Comparison of ENCODE assay signal across 12 cellular contexts in genomic region chr5:141778211-141778610, GRCh38.
DNase-seq lines count a peak whose midpoint lies in the region; ATAC-seq, FAIRE-seq and TF ChIP-seq lines count a peak whose summit lies in the region.
"Had no signal": no experiment of that assay in that cellular context is flagged by ENCODE, and none has a peak within 500 bp of the region (broad histone marks: within the 10 kb centered on the region; RNA-seq: fewer than 3 reads in every experiment).

No MANE protein-coding gene starts in this region.

- H3K9me1 ChIP-seq in K562 (ENCODE audit: control insufficient read depth, insufficient read depth, low read length) = no peaks in the 10 kb centered on the region

- TF ChIP-seq EP300 in K562 (IDR thresholded peaks at IDR 0.05; ENCODE audit: low read length) = no peak

- H3K27ac ChIP-seq in BLaER1 (peak overlapping the region; percentile 71; the same call in 1 of the 2 replicates), K562 (ENCODE audit: extremely low read depth, low read depth, low read length) (no peak overlapping the region), mesodermal cell (ENCODE audit: low read depth, low read length, severe bottlenecking) (peak overlapping the region; percentile 8)

- H3K27ac Mint-ChIP-seq in natural killer cell = no peak overlapping the region
- no peak overlapping the region for H3K27ac Mint-ChIP-seq in activated T-helper 1 cell treated with anti-CD3 and anti-CD28 coated beads, Interleukin-12 subunit alpha, Interleukin-12 subunit beta, Interleukin-2, Interleukin-4 antibody, amounts not matched to agents 30 ng/mL and 10 ng/mL and 1 ng/mL, durations not matched to agents 14 hours and 24 hours and 36 hours
- H3K27ac Mint-ChIP-seq: activated T-cell treated with anti-CD3 and anti-CD28 coated beads, Interleukin-2, amount 50 U/mL, for 72 hours had no signal

- H3K4me3 ChIP-seq in BLaER1 (no peak overlapping the region), K562 (no peak overlapping the region), mesodermal cell (ENCODE audit: extremely low read depth, insufficient read depth, low read length, poor library complexity, severe bottlenecking) (no peak overlapping the region)

- TF ChIP-seq RAD21 in K562 (CRISPR knock-in tag; conservative IDR thresholded peaks at IDR 0.05 in 1 of 2, IDR thresholded peaks at IDR 0.05 in 1 of 2) = no peak

- H3K4me2 ChIP-seq in BLaER1 = peak overlapping the region; percentile 92
- no peak overlapping the region for H3K4me2 ChIP-seq in K562 (ENCODE audit: insufficient read depth, low read length)

- POLR2A ChIA-PET in K562 (lab: Yijun Ruan, JAX) = no interaction called here

- H3K27me3 ChIP-seq in BLaER1 (no peaks in the 10 kb centered on the region), K562 (ENCODE audit: control insufficient read depth in 2 of 2, insufficient read depth in 2 of 2, low read length in 2 of 2) (peaks cover 5 to 54% of the 10 kb centered on the region in 2 experiments; a peak in 3 of 5 replicates)

- no peaks in the 10 kb centered on the region for H4K20me1 ChIP-seq in BLaER1
- H4K20me1 ChIP-seq in K562 (replicated peaks; ENCODE audit: control insufficient read depth, insufficient read depth, low read length) = no peaks in the 10 kb centered on the region

- H3K79me2 ChIP-seq in K562 (ENCODE audit: control insufficient read depth, insufficient read depth, low read length) = no peaks in the 10 kb centered on the region

- no peak overlapping the region for H3K4me3 Mint-ChIP-seq in natural killer cell
- H3K4me3 Mint-ChIP-seq in activated T-helper 1 cell treated with anti-CD3 and anti-CD28 coated beads, Interleukin-12 subunit alpha, Interleukin-12 subunit beta, Interleukin-2, Interleukin-4 antibody, amounts not matched to agents 30 ng/mL and 10 ng/mL and 1 ng/mL, durations not matched to agents 14 hours and 24 hours and 36 hours = no peak overlapping the region
- H3K4me3 Mint-ChIP-seq: activated T-cell treated with anti-CD3 and anti-CD28 coated beads, Interleukin-2, amount 50 U/mL, for 72 hours had no signal

- FAIRE-seq in HTR-8/SVneo (lab: Jason Lieb, UNC) (no peak), K562 (lab: Jason Lieb, UNC) (no peak)
- FAIRE-seq: islet of Langerhans had no signal

- H3K4me1 Mint-ChIP-seq in natural killer cell = no peaks in the 10 kb centered on the region
- H3K4me1 Mint-ChIP-seq in activated T-helper 1 cell treated with anti-CD3 and anti-CD28 coated beads, Interleukin-12 subunit alpha, Interleukin-12 subunit beta, Interleukin-2, Interleukin-4 antibody, amounts not matched to agents 30 ng/mL and 10 ng/mL and 1 ng/mL, durations not matched to agents 14 hours and 24 hours and 36 hours (ENCODE audit: low read depth) = peaks cover 5% of the 10 kb centered on the region

- TF ChIP-seq CTCF in K562 (IDR thresholded peaks at IDR 0.05 in 2 of 3, conservative IDR thresholded peaks at IDR 0.05 in 1 of 3; ENCODE audit: insufficient read depth in 2 of 3, low read depth in 1 of 3, low read length in 3 of 3) = no peak
- no peak for TF ChIP-seq CTCF in natural killer cell (IDR thresholded peaks at IDR 0.05)

- no peak overlapping the region for H2AFZ ChIP-seq in K562 (ENCODE audit: low read depth, low read length)

- H3K4me1 ChIP-seq in BLaER1 = peaks cover 61% of the 10 kb centered on the region
- no peaks in the 10 kb centered on the region for H3K4me1 ChIP-seq in K562 (replicated peaks in 1 of 2; ENCODE audit: control insufficient read depth in 2 of 2, insufficient read depth in 2 of 2, low read length in 2 of 2)
- H3K4me1 ChIP-seq in mesodermal cell (ENCODE audit: control insufficient read depth, insufficient read depth, low read length, poor library complexity, severe bottlenecking) = peaks cover 11% of the 10 kb centered on the region

- H3K27me3 Mint-ChIP-seq in natural killer cell (ENCODE audit: low read depth in 2 of 2) = peaks cover 5 to 7% of the 10 kb centered on the region in 2 donors
- H3K27me3 Mint-ChIP-seq in activated T-helper 1 cell treated with anti-CD3 and anti-CD28 coated beads, Interleukin-12 subunit alpha, Interleukin-12 subunit beta, Interleukin-2, Interleukin-4 antibody, amounts not matched to agents 30 ng/mL and 10 ng/mL and 1 ng/mL, durations not matched to agents 14 hours and 24 hours and 36 hours (ENCODE audit: insufficient read depth) = peaks cover 7% of the 10 kb centered on the region

- CTCF ChIA-PET in K562 (lab: Yijun Ruan, JAX; ENCODE audit: low intra/inter-chr PET ratio) = no interaction called here

- no TSS peak for BruUV-seq in K562 (replicated peaks; lab: Mats Ljungman, UMichigan)

- H3K9me3 ChIP-seq in BLaER1 (no peaks in the 10 kb centered on the region), K562 (replicated peaks; ENCODE audit: control insufficient read depth, insufficient read depth, low read depth, low read length) (no peaks in the 10 kb centered on the region; the same call in 1 of the 2 replicates), mesodermal cell (ENCODE audit: control insufficient read depth, low read length) (no peaks in the 10 kb centered on the region)

- TF ChIP-seq POLR2A in K562 (conservative IDR thresholded peaks at IDR 0.05) = no peak

- WGBS in K562 (ENCODE audit: insufficient coverage, low coverage, missing lambda C conversion rate) = 0% methylated on average over 11 of the region's 11 CpGs
- 60 to 79% methylated on average over 4 to 6 of the region's 11 CpGs for whole genome bisulfite sequencing in mesodermal cell (ENCODE audit: insufficient coverage in 2 of 2), 2 experiments

- no peaks in the 10 kb centered on the region for H3K36me3 Mint-ChIP-seq in natural killer cell
- no peaks in the 10 kb centered on the region for H3K36me3 Mint-ChIP-seq in activated T-helper 1 cell treated with anti-CD3 and anti-CD28 coated beads, Interleukin-12 subunit alpha, Interleukin-12 subunit beta, Interleukin-2, Interleukin-4 antibody, amounts not matched to agents 30 ng/mL and 10 ng/mL and 1 ng/mL, durations not matched to agents 14 hours and 24 hours and 36 hours (ENCODE audit: low read depth)

- peak; percentile 62 for DNase-seq in HTR-8/SVneo (ENCODE audit: insufficient read length, low spot score)
- DNase-seq in K562 (ENCODE audit: extremely low read depth in 1 of 4, low spot score in 3 of 4) = no peak
- no peak for DNase-seq in NCI-H1930 (lab: John Stamatoyannopoulos, UW)
- DNase-seq in NCI-H446 treated with DMSO at 0.1 percent for 48 hours (lab: John Stamatoyannopoulos, UW) = no peak
- no peak for DNase-seq in natural killer cell
- DNase-seq in activated T-helper 1 cell treated with anti-CD3 and anti-CD28 coated beads, Interleukin-12 subunit alpha, Interleukin-12 subunit beta, Interleukin-2, Interleukin-4 antibody, amounts not matched to agents 30 ng/mL and 10 ng/mL and 1 ng/mL, durations not matched to agents 14 hours and 24 hours and 36 hours (ENCODE audit: low spot score) = no peak
- DNase-seq: activated T-cell treated with anti-CD3 and anti-CD28 coated beads, Interleukin-2, amount 50 U/mL, for 72 hours; effector CD4-positive, alpha-beta T cell; NCI-H1105 had no signal

- ATAC-seq in K562 = no peak
- no peak for ATAC-seq in natural killer cell

- intact Hi-C loops in K562 (cut with micrococcal nuclease) = no loop called here
- intact Hi-C loops in natural killer cell (cut with micrococcal nuclease) = no loop called here
- intact Hi-C loops in activated T-helper 1 cell treated with anti-CD3 and anti-CD28 coated beads, Interleukin-12 subunit alpha, Interleukin-12 subunit beta, Interleukin-2, Interleukin-4 antibody, amounts not matched to agents 30 ng/mL and 10 ng/mL and 1 ng/mL, durations not matched to agents 14 hours and 24 hours and 36 hours (cut with micrococcal nuclease) = no loop called here

- in situ Hi-C loops in K562 (cut with MboI) = no loop called here

- H3K36me3 ChIP-seq in BLaER1 (no peaks in the 10 kb centered on the region), K562 (ENCODE audit: control insufficient read depth, insufficient read depth, low read length) (no peaks in the 10 kb centered on the region), mesodermal cell (ENCODE audit: control insufficient read depth, insufficient read depth, low read length) (no peaks in the 10 kb centered on the region)

- H3K9ac ChIP-seq in BLaER1 (no peak overlapping the region), K562 (ENCODE audit: insufficient read depth in 1 of 2, low read depth in 2 of 2, low read length in 2 of 2) (no peak overlapping the region)

- H3K9me3 Mint-ChIP-seq in natural killer cell = no peaks in the 10 kb centered on the region
- H3K9me3 Mint-ChIP-seq in activated T-helper 1 cell treated with anti-CD3 and anti-CD28 coated beads, Interleukin-12 subunit alpha, Interleukin-12 subunit beta, Interleukin-2, Interleukin-4 antibody, amounts not matched to agents 30 ng/mL and 10 ng/mL and 1 ng/mL, durations not matched to agents 14 hours and 24 hours and 36 hours = no peaks in the 10 kb centered on the region
- H3K9me3 Mint-ChIP-seq: activated T-cell treated with anti-CD3 and anti-CD28 coated beads, Interleukin-2, amount 50 U/mL, for 72 hours had no signal

TF ChIP-seq in K562, 482 proteins besides CTCF, POLR2A, EP300 and RAD21:
- TF ChIP-seq MEIS2 (IDR thresholded peaks at IDR 0.05; ENCODE audit: partially characterized antibody) (peak; percentile 60), ZNF274 (IDR thresholded peaks at IDR 0.05; ENCODE audit: borderline replicate concordance, low read depth, low read length) (no peak), ATF3 (IDR thresholded peaks at IDR 0.05) (peak; percentile 14; the same call in 1 of the 2 replicates), ATF3 (CRISPR knock-in tag; conservative IDR thresholded peaks at IDR 0.05) (no peak), BHLHE40 (IDR thresholded peaks at IDR 0.05; ENCODE audit: low read length) (peak; percentile 59), VEZF1 (CRISPR knock-in tag; IDR thresholded peaks at IDR 0.05) (peak; percentile 66)
